20 cellular contexts compared by ENCODE assay signal in genomic region chr13:64347662-64348061, GRCh38.
"Had no signal": no experiment of that assay in that cellular context is flagged by ENCODE, and none has a peak within 500 bp of the region (broad histone marks: within the 10 kb centered on the region; RNA-seq: fewer than 3 reads in every experiment).

No MANE protein-coding gene starts in this region.

- H2AFZ ChIP-seq: hepatocyte had no signal

- H3K27ac ChIP-seq: adrenal gland, dorsolateral prefrontal cortex, epithelial cell of prostate, gastroesophageal sphincter, hepatocyte, lower lobe of right lung, ovary, stomach, testis had no signal

- ATAC-seq: activated naive CD4-positive, alpha-beta T cell treated with anti-CD3 and anti-CD28 coated beads, Interleukin-2, amount 50 U/mL, for 72 hours; activated T-cell treated with anti-CD3 and anti-CD28 coated beads, Interleukin-2, amount 50 U/mL, for 72 hours; gastroesophageal sphincter; left cardiac atrium; lower lobe of right lung; natural killer cell; sciatic nerve; stimulated activated effector memory CD8-positive, alpha-beta T cell treated with anti-CD3 and anti-CD28 coated beads, Interleukin-12 subunit alpha, Interleukin-12 subunit beta, amount 100 ng/mL, for 72 hours had no signal

- H3K4me3 ChIP-seq: adrenal gland, dorsolateral prefrontal cortex, gastroesophageal sphincter, hepatocyte, lower lobe of right lung, ovary, stomach, testis had no signal

- DNase-seq: activated CD4-positive, alpha-beta T cell treated with anti-CD3 and anti-CD28 coated beads, Interleukin-2, amount 50 U/mL, for 4 hours; activated gamma-delta T cell; activated T-cell treated with anti-CD3 and anti-CD28 coated beads, Interleukin-2, amount 50 U/mL, for 72 hours; adrenal gland; dorsolateral prefrontal cortex; left cardiac atrium; lower lobe of right lung; natural killer cell; ovary; stimulated activated CD4-positive, alpha-beta T cell treated with anti-CD3 and anti-CD28 coated beads, Interleukin-4, amount 100 ng/mL, for 24 hours; stomach; testis had no signal

- H3K79me2 ChIP-seq: hepatocyte had no signal

- H3K9me3 ChIP-seq: adrenal gland, gastroesophageal sphincter, ovary, testis had no signal

- H3K4me2 ChIP-seq: hepatocyte had no signal

- H3K36me3 ChIP-seq: adrenal gland, gastroesophageal sphincter, lower lobe of right lung, ovary, stomach had no signal

- H3K4me1 ChIP-seq: adrenal gland, gastroesophageal sphincter, lower lobe of right lung, stomach, testis had no signal

- H3K27me3 ChIP-seq: adrenal gland, dorsolateral prefrontal cortex, gastroesophageal sphincter, hepatocyte, stomach, testis had no signal

- FAIRE-seq: islet of Langerhans, TTC549 had no signal
